ENCODE assay signal across 13 cellular contexts in the genomic region with DNA sequence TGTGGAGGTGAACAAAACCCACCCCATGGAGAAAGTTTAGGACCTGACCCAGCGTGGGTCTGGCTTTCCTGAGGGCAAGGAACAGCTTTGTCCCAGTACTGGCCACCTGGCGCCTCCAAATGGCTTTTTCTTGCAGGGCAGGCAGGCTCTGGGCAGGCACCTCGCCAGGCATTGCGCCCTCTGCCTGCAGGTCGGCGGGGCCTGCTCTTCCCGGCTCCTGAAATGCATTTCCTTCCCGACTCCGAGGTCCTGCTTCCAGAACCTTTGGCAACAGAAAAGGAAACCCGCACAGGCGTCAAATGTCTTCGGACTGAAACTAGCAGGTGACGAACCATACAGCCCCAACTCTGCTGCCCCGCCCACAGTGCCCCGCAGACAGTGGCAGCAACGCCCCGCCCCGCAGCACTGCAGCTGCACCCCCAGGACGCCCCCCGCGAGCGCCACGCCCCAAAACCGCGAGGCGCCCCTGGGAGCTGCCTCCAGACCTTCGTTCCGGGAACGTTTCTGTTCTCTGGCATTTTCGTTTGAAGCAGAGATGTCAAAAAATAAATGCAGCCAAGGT.
A peak's percentile ranks its signal among the peaks of the same experiment; 100 is the strongest.
DNase-seq lines count a peak whose midpoint lies in the region; ATAC-seq lines count a peak whose summit lies in the region.
"Had no signal": no experiment of that assay in that cellular context is flagged by ENCODE, and none has a peak within 500 bp of the region (broad histone marks: within the 10 kb centered on the region; RNA-seq: fewer than 3 reads in every experiment).

No MANE protein-coding gene starts in this region.

- no peaks in the 10 kb centered on the region; the same call in 1 of the 2 replicates for H3K9me3 ChIP-seq in BLaER1

- no peak overlapping the region for H2AK5ac ChIP-seq in mesendoderm (ENCODE audit: low read length)

- H3K79me1 ChIP-seq in mesendoderm (ENCODE audit: low read length), result no peaks in the 10 kb centered on the region

- no peak overlapping the region for H2BK15ac ChIP-seq in mesendoderm (replicated peaks; ENCODE audit: low read depth)

- in situ Hi-C loops in SK-MEL-5 (cut with HindIII; ENCODE audit: low pct_unique_long_range_greater_than_20kb, low sequenced_read_pairs), result no loop called here

- no peak overlapping the region; the same call in 1 of the 2 replicates for H3K27ac ChIP-seq in BLaER1
- H3K27ac ChIP-seq in mesendoderm (ENCODE audit: low read depth, low read length), result no peak overlapping the region

- H3K36me3 Mint-ChIP-seq in activated naive CD4-positive, alpha-beta T cell treated with anti-CD3 and anti-CD28 coated beads, Interleukin-2, amount 50 U/mL, for 72 hours, result no peaks in the 10 kb centered on the region
- H3K36me3 Mint-ChIP-seq in activated naive CD4-positive, alpha-beta T cell treated with anti-CD3 and anti-CD28 coated beads, Interleukin-2, amount 10 ng/mL, durations not matched to agents 7 days and 5 days, result no peaks in the 10 kb centered on the region
- H3K36me3 Mint-ChIP-seq: activated naive CD8-positive, alpha-beta T cell; stimulated activated memory B cell treated with anti-CD40 and anti-IgM and Interleukin-4, amounts not matched to agents 10 μg/mL and 1 μg/mL and 100 μg/mL, for 72 hours had no signal

- H3K27me3 Mint-ChIP-seq in activated naive CD4-positive, alpha-beta T cell treated with anti-CD3 and anti-CD28 coated beads, Interleukin-2, amount 10 ng/mL, durations not matched to agents 7 days and 5 days, result peaks cover 14% of the 10 kb centered on the region

- WGBS in mesendoderm (ENCODE audit: extremely low coverage, insufficient coverage, low lambda C conversion rate), result no CpG with 5 or more reads among the region's 30 CpGs

- no peak overlapping the region for H3K27ac Mint-ChIP-seq in activated naive CD4-positive, alpha-beta T cell treated with anti-CD3 and anti-CD28 coated beads, Interleukin-2, amount 50 U/mL, for 72 hours
- no peak overlapping the region for H3K27ac Mint-ChIP-seq in activated naive CD4-positive, alpha-beta T cell treated with anti-CD3 and anti-CD28 coated beads, Interleukin-2, amount 10 ng/mL, durations not matched to agents 7 days and 5 days
- H3K27ac Mint-ChIP-seq: activated naive CD8-positive, alpha-beta T cell; naive thymus-derived CD8-positive, alpha-beta T cell; stimulated activated memory B cell treated with anti-CD40 and anti-IgM and Interleukin-4, amounts not matched to agents 10 μg/mL and 1 μg/mL and 100 μg/mL, for 72 hours had no signal

- CTCF ChIA-PET in activated naive CD4-positive, alpha-beta T cell treated with anti-CD3 and anti-CD28 coated beads, Interleukin-2, amount 10 ng/mL, durations not matched to agents 7 days and 5 days (lab: Charles Lee), result no interaction called here

- H3K4ac ChIP-seq in mesendoderm (ENCODE audit: low read depth, low read length), result no peak overlapping the region

- no peak for ATAC-seq in activated CD4-positive, CD25-positive, alpha-beta regulatory T cell treated with anti-CD3 and anti-CD28 coated beads, Interleukin-2, amount 50 U/mL, for 24 hours
- no peak for ATAC-seq in activated naive CD4-positive, alpha-beta T cell treated with anti-CD3 and anti-CD28 coated beads, Interleukin-2, amount 50 U/mL, for 72 hours
- ATAC-seq: naive thymus-derived CD8-positive, alpha-beta T cell had no signal

- H3K27me3 ChIP-seq in BLaER1 (no peaks in the 10 kb centered on the region), mesendoderm (ENCODE audit: insufficient read depth, low read length, poor library complexity) (no peaks in the 10 kb centered on the region)

- no peak overlapping the region for H4K8ac ChIP-seq in mesendoderm (ENCODE audit: low read depth, low read length)

- no peaks in the 10 kb centered on the region for H4K20me1 ChIP-seq in BLaER1

- H3K9ac ChIP-seq in BLaER1 (no peak overlapping the region), mesendoderm (ENCODE audit: low read length) (no peak overlapping the region)

- H3K4me3 ChIP-seq in BLaER1 (peak overlapping the region; percentile 16; the same call in 1 of the 2 replicates), mesendoderm (ENCODE audit: low read length) (no peak overlapping the region)

- no peak overlapping the region for H2BK120ac ChIP-seq in mesendoderm (ENCODE audit: low read depth, low read length)

- H3K4me2 ChIP-seq in BLaER1, result peak overlapping the region; percentile 77
- no peak overlapping the region for H3K4me2 ChIP-seq in mesendoderm (ENCODE audit: low read length)

- H3K23ac ChIP-seq in mesendoderm (ENCODE audit: low read length), result no peak overlapping the region

- H3K4me1 ChIP-seq in BLaER1 (peaks cover 84% of the 10 kb centered on the region), mesendoderm (ENCODE audit: control insufficient read depth, low read depth, low read length) (no peaks in the 10 kb centered on the region)

- no peaks in the 10 kb centered on the region for H3K4me1 Mint-ChIP-seq in activated naive CD4-positive, alpha-beta T cell treated with anti-CD3 and anti-CD28 coated beads, Interleukin-2, amount 10 ng/mL, durations not matched to agents 7 days and 5 days
- H3K4me1 Mint-ChIP-seq: stimulated activated memory B cell treated with anti-CD40 and anti-IgM and Interleukin-4, amounts not matched to agents 10 μg/mL and 1 μg/mL and 100 μg/mL, for 72 hours had no signal

- DNase-seq in H4 (ENCODE audit: low spot score) (peak; percentile 36), SK-MEL-5 (ENCODE audit: low read depth, low spot score) (peak; percentile 55), mesendoderm (peak; percentile 78), T-helper 9 cell (no peak)
- no peak for DNase-seq in activated naive CD4-positive, alpha-beta T cell treated with anti-CD3 and anti-CD28 coated beads, Interleukin-2, amount 50 U/mL, for 72 hours (ENCODE audit: low spot score in 2 of 2)
- DNase-seq in activated naive CD4-positive, alpha-beta T cell treated with anti-CD3 and anti-CD28 coated beads, Interleukin-2, amount 10 ng/mL, durations not matched to agents 7 days and 5 days, result no peak
- DNase-seq: NCI-H2081, Right ventricle myocardium superior had no signal

- H3K36me3 ChIP-seq in BLaER1 (no peaks in the 10 kb centered on the region), mesendoderm (ENCODE audit: control insufficient read depth, insufficient read depth, low read length) (no peaks in the 10 kb centered on the region)

- no peak overlapping the region for H2BK5ac ChIP-seq in mesendoderm (ENCODE audit: low read length)

- no peak overlapping the region for H4K5ac ChIP-seq in mesendoderm (ENCODE audit: low read length)

- no peaks in the 10 kb centered on the region for H3K9me3 Mint-ChIP-seq in activated naive CD4-positive, alpha-beta T cell treated with anti-CD3 and anti-CD28 coated beads, Interleukin-2, amount 50 U/mL, for 72 hours
- H3K9me3 Mint-ChIP-seq in activated naive CD4-positive, alpha-beta T cell treated with anti-CD3 and anti-CD28 coated beads, Interleukin-2, amount 10 ng/mL, durations not matched to agents 7 days and 5 days, result no peaks in the 10 kb centered on the region
- H3K9me3 Mint-ChIP-seq: naive thymus-derived CD8-positive, alpha-beta T cell had no signal

- H3K79me2 ChIP-seq in mesendoderm (ENCODE audit: control insufficient read depth, insufficient read depth, low read length), result no peaks in the 10 kb centered on the region

- no peak overlapping the region for H3K56ac ChIP-seq in mesendoderm (ENCODE audit: low read length)

- no peak overlapping the region for H3K4me3 Mint-ChIP-seq in activated naive CD4-positive, alpha-beta T cell treated with anti-CD3 and anti-CD28 coated beads, Interleukin-2, amount 10 ng/mL, durations not matched to agents 7 days and 5 days
- H3K4me3 Mint-ChIP-seq: activated naive CD8-positive, alpha-beta T cell; stimulated activated memory B cell treated with anti-CD40 and anti-IgM and Interleukin-4, amounts not matched to agents 10 μg/mL and 1 μg/mL and 100 μg/mL, for 72 hours had no signal

- no peak overlapping the region for H3K18ac ChIP-seq in mesendoderm (ENCODE audit: low read length)

Comparison
In these comparisons a context has a peak if more than half of its experiments do, and no peak if none do; other contexts are left out.
1. DNase-seq: peak in H4 (single experiment), SK-MEL-5 (single experiment) and mesendoderm (single experiment); none in activated naive CD4-positive, alpha-beta T cell treated with anti-CD3 and anti-CD28 coated beads, Interleukin-2, amount 50 U/mL, for 72 hours (0 of 2), activated naive CD4-positive, alpha-beta T cell treated with anti-CD3 and anti-CD28 coated beads, Interleukin-2, amount 10 ng/mL, durations not matched to agents 7 days and 5 days (single experiment) and T-helper 9 cell (single experiment).